In the genomic region with DNA sequence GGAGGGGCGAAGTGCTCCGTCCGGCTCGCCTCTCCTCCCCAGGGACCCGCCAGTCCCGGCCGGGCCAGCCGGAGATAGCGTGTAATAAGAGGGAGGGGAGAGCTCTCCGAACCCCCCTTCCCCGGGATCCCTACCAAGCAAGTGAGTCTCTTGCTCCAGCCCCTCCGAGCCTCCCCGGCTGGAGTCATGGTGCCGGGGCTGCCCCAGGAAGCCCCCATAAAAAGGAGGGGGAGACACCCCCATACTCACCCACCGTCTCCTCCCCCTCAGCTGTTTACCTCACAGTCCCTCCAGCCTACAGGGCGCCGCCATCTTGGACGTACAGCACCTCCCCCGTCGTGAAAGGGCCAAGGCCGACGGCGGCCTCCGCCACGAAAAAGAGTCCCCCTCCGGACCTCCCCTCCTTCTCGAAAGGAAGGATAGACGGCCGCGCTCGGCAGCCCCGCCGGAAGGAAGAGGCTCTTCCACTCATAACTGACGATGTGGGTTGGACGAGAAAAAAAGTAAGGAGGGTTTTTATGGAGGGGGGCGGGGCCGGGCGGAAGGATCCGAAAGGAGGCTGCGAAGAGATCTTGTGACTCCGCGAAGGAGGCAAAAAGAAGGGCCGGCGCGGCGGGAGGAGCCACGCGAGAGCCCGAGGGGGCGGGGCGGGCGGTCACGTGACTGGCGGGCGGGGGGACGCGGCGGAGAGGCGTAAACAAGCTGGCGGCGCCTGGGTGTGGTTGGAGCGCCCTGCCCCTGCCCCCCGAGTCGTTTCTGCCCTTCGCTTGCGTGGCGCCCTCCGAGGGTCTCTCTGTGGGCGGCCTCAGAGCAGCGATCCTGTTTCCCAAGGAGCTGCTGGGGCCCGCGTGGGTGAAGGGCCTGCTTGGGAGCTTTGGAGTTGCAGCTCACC, we compare ENCODE assay signal across 8 cellular contexts. TPM values are rescaled to one million over a fixed set of nuclear protein-coding genes. Genes with fewer than 3 reads are reported as not detected.
A peak's percentile ranks its signal among the peaks of the same experiment; 100 is the strongest.
DNase-seq lines count a peak whose midpoint lies in the region; ATAC-seq and TF ChIP-seq lines count a peak whose summit lies in the region.

TSS of gene TSC1 (minus strand) at position 323 of the 892 bp plus-strand sequence. CDS start 15,744 bp downstream, outside the sequence.

- no peaks in the 10 kb centered on the region for H3K36me3 Mint-ChIP-seq in activated naive CD8-positive, alpha-beta T cell
- H3K36me3 Mint-ChIP-seq in glutamatergic neuron (ENCODE audit: unreplicated experiment), result no peaks in the 10 kb centered on the region

- peak; percentile 61 for ATAC-seq in HG02588 (IDR thresholded peaks at IDR 0.05; ENCODE audit: unreplicated experiment)

- H3K4me3 Mint-ChIP-seq in activated naive CD8-positive, alpha-beta T cell, result peak within 1 kb of the TSS; percentile 98
- H3K4me3 Mint-ChIP-seq in glutamatergic neuron (ENCODE audit: unreplicated experiment), result peak within 1 kb of the TSS; percentile 100

- no peaks in the 10 kb centered on the region for H3K27me3 ChIP-seq in osteoblast (ENCODE audit: insufficient read depth, low read length)
- no peaks in the 10 kb centered on the region for H3K27me3 ChIP-seq in testis

- peak within 1 kb of the TSS; percentile 92 for H2AFZ ChIP-seq in osteoblast (ENCODE audit: low read length)

- TF ChIP-seq CTCF in glutamatergic neuron (IDR thresholded peaks at IDR 0.05; ENCODE audit: partially characterized antibody, unreplicated experiment), result no peak
- no peak for TF ChIP-seq CTCF in osteoblast (IDR thresholded peaks at IDR 0.05; ENCODE audit: extremely low read depth, low read depth, low read length)
- TF ChIP-seq CTCF in testis (IDR thresholded peaks at IDR 0.05), result no peak

- H4K20me1 ChIP-seq in osteoblast (ENCODE audit: insufficient read depth, low read length), result peaks cover 23% of the 10 kb centered on the region

- 1 to 2% methylated on average over 51 to 71 of the region's 72 CpGs for WGBS in testis, 2 donors

- intact Hi-C loops in testis (cut with DNase I; ENCODE audit: low total_unique reads), result no loop called here

- peak; percentile 15 for TF ChIP-seq POLR2A in testis (IDR thresholded peaks at IDR 0.05)

- H3K9me3 ChIP-seq in osteoblast (ENCODE audit: low read depth, low read length) (no peaks in the 10 kb centered on the region), testis (no peaks in the 10 kb centered on the region)

- peaks cover 49% of the 10 kb centered on the region for H3K79me2 ChIP-seq in osteoblast (ENCODE audit: insufficient read depth, low read length)

- peak within 1 kb of the TSS; percentile 97 for H3K27ac ChIP-seq in osteoblast (ENCODE audit: low read depth, low read length)
- peak within 1 kb of the TSS; percentile 95 to 98 for H3K27ac ChIP-seq in testis

- no peaks in the 10 kb centered on the region for H3K27me3 Mint-ChIP-seq in activated naive CD8-positive, alpha-beta T cell
- H3K27me3 Mint-ChIP-seq in glutamatergic neuron (ENCODE audit: unreplicated experiment), result peaks cover 8% of the 10 kb centered on the region

- H3K36me3 ChIP-seq in osteoblast (ENCODE audit: insufficient read depth, low read length), result no peaks in the 10 kb centered on the region
- no peaks in the 10 kb centered on the region for H3K36me3 ChIP-seq in testis (ENCODE audit: low read depth, missing control alignments)

- no peaks in the 10 kb centered on the region for H3K9me3 Mint-ChIP-seq in activated naive CD8-positive, alpha-beta T cell (ENCODE audit: low read depth)
- peaks cover 11% of the 10 kb centered on the region for H3K9me3 Mint-ChIP-seq in glutamatergic neuron (ENCODE audit: unreplicated experiment)

- peaks cover 23% of the 10 kb centered on the region for H3K4me1 Mint-ChIP-seq in activated naive CD8-positive, alpha-beta T cell (ENCODE audit: low read depth)
- H3K4me1 Mint-ChIP-seq in glutamatergic neuron (ENCODE audit: low read depth, unreplicated experiment), result peaks cover 28% of the 10 kb centered on the region

- peak; percentile 92 for DNase-seq in G401 (ENCODE audit: low spot score)
- DNase-seq in NCI-H1105 (lab: John Stamatoyannopoulos, UW), result peak; percentile 88
- DNase-seq in SKM-1 treated with dmso at 0.1 percent for 144 hours (lab: John Stamatoyannopoulos, UW; ENCODE audit: unreplicated experiment), result peak; percentile 93
- DNase-seq in glutamatergic neuron, result peak; percentile 99
- DNase-seq in osteoblast (ENCODE audit: insufficient read length, low spot score, missing footprints), result peak; percentile 96
- DNase-seq in testis, result peak; percentile 97

- H3K4me1 ChIP-seq in osteoblast (ENCODE audit: insufficient read depth, low read length) (peaks cover 31% of the 10 kb centered on the region), testis (peaks cover 13% of the 10 kb centered on the region)

- peak within 1 kb of the TSS; percentile 93 for H3K4me2 ChIP-seq in osteoblast (ENCODE audit: insufficient read depth, low read length)

- peak within 1 kb of the TSS; percentile 99 for H3K27ac Mint-ChIP-seq in activated naive CD8-positive, alpha-beta T cell
- H3K27ac Mint-ChIP-seq in glutamatergic neuron (ENCODE audit: unreplicated experiment), result peak within 1 kb of the TSS; percentile 100

- H3K4me3 ChIP-seq in osteoblast (ENCODE audit: insufficient read depth, low read length), result peak within 1 kb of the TSS; percentile 99
- peak within 1 kb of the TSS; percentile 98 to 99 for H3K4me3 ChIP-seq in testis

- in situ Hi-C loops in G401 (cut with HindIII; ENCODE audit: low sequenced_read_pairs), result no loop called here

RNA-seq across cellular contexts. Expression of gene TSC1, which starts in this region (rescaled TPM):
- 12.0 and 28.8 TPM in 2 replicates for total RNA-seq in G401 (2014; rRNA removed; shearing (Covaris generic))
- total RNA-seq in glutamatergic neuron (ENCODE audit: unreplicated experiment) (89.3 TPM), osteoblast (68.4 and 81.3 TPM in 2 replicates), testis (100 to 1,000 TPM; 100 to 108 TPM)
- polyA plus RNA-seq in testis (ENCODE audit: insufficient read depth, low read depth, low replicate concordance), result 78.4 TPM

Comparison
In these comparisons a context has a peak if more than half of its experiments do, and no peak if none do; other contexts are left out.
1. Peak in every context shown above with its lines: DNase-seq, ATAC-seq, H3K4me3 ChIP-seq and H3K27ac ChIP-seq.